Comparison of ENCODE assay signal across 8 cellular contexts in the genomic region with DNA sequence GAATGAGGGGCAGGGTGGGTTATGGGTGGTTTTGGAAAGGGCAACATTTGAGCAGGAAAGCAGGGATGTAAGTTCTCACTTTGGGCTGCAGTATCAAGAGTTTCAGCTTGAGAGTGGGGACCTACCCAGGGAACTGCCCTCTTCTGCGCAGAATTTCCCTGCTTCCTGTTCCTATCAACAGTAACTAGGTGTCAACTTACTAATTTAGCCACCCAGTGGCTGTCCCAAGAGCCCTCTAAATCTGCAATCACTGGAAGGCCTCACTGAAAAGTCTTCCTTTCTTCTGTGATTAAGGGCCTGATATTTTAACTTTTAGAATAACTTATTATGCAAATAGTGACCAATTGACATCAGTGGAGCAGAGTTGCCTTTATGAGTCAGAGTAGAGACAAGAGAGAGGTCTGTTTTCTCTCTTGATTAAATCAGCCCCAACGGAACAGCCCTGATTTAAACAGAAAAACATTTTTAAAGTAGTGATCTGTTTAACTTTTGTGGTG.
DNase-seq lines count a peak whose midpoint lies in the region; ATAC-seq and TF ChIP-seq lines count a peak whose summit lies in the region.

No MANE protein-coding gene starts in this region.

- in situ Hi-C loops in GM13977 (cut with MboI; ENCODE audit: low pct_unique_long_range_greater_than_20kb, low sequenced_read_pairs, unreplicated experiment), result no loop called here

- H3K27ac Mint-ChIP-seq in chondrocyte (ENCODE audit: unreplicated experiment), result peak overlapping the region; percentile 91

- ATAC-seq in GM21737 (IDR thresholded peaks at IDR 0.05; ENCODE audit: unreplicated experiment), result peak; percentile 75

- DNase-seq in GM13977 (ENCODE audit: low spot score), result peak; percentile 48
- peak; percentile 33 to 46 for DNase-seq in Kasumi-1 (lab: John Stamatoyannopoulos, UW)
- DNase-seq in chondrocyte (ENCODE audit: low spot score), result no peak
- peak; percentile 74 for DNase-seq in stromal cell of bone marrow (ENCODE audit: low read depth)
- no peak for DNase-seq in iPS-NIHi11 (ENCODE audit: low spot score)
- DNase-seq in pons (ENCODE audit: low spot score), result no peak
- no peak for DNase-seq in MV-4-11 (lab: John Stamatoyannopoulos, UW)

- TF ChIP-seq CTCF in GM13977 (IDR thresholded peaks at IDR 0.05; ENCODE audit: extremely low read depth, insufficient read depth, missing control alignments), result no peak
- peak; percentile 56 for TF ChIP-seq CTCF in chondrocyte (IDR thresholded peaks at IDR 0.05)

- peaks cover 2% of the 10 kb centered on the region for H3K36me3 Mint-ChIP-seq in chondrocyte (ENCODE audit: low read depth)

- no peaks in the 10 kb centered on the region for H3K9me3 Mint-ChIP-seq in chondrocyte (ENCODE audit: low read depth)

- peaks cover 21% of the 10 kb centered on the region for H3K4me1 Mint-ChIP-seq in chondrocyte (ENCODE audit: low read depth)

- H3K27me3 Mint-ChIP-seq in chondrocyte (ENCODE audit: low read depth), result no peaks in the 10 kb centered on the region

- H3K4me3 Mint-ChIP-seq in chondrocyte (ENCODE audit: unreplicated experiment), result no peak overlapping the region

Comparison
In these comparisons a context has a peak if more than half of its experiments do, and no peak if none do; other contexts are left out.
1. DNase-seq: peak in GM13977 (single experiment), Kasumi-1 (2 of 2) and stromal cell of bone marrow (single experiment); none in chondrocyte (single experiment), iPS-NIHi11 (single experiment), pons (single experiment) and MV-4-11 (single experiment).